19 cellular contexts compared by ENCODE assay signal in genomic region chr5:29720954-29721353, GRCh38.
"Had no signal": no experiment of that assay in that cellular context is flagged by ENCODE, and none has a peak within 500 bp of the region (broad histone marks: within the 10 kb centered on the region; RNA-seq: fewer than 3 reads in every experiment).

No MANE protein-coding gene starts in this region.

- H3K27ac Mint-ChIP-seq: activated CD4-positive, alpha-beta memory T cell treated with anti-CD3 and anti-CD28 coated beads for 36 hours; activated CD4-positive, alpha-beta T cell treated with anti-CD3 and anti-CD28 coated beads for 36 hours; activated CD8-positive, alpha-beta memory T cell treated with anti-CD3 and anti-CD28 coated beads, Interleukin-2, amount 10 ng/mL, durations not matched to agents 7 days and 5 days; activated naive CD4-positive, alpha-beta T cell treated with anti-CD3 and anti-CD28 coated beads for 36 hours; activated naive CD8-positive, alpha-beta T cell treated with anti-CD3 and anti-CD28 coated beads, Interleukin-2, amount 50 U/mL, for 24 hours; activated T-helper 2 cell treated with anti-CD3 and anti-CD28 coated beads, Interferon-gamma antibody, Interleukin-2, Interleukin-4, amounts not matched to agents 10 μg/mL and 5 μg/mL and 100 μg/mL, durations not matched to agents 14 hours and 24 hours and 36 hours; naive thymus-derived CD8-positive, alpha-beta T cell; stimulated activated naive B cell treated with anti-CD40 and anti-IgM and Interleukin-4, amounts not matched to agents 10 μg/mL and 1 μg/mL and 100 μg/mL, for 72 hours had no signal

- H3K36me3 Mint-ChIP-seq: activated CD4-positive, alpha-beta memory T cell treated with anti-CD3 and anti-CD28 coated beads for 36 hours; activated CD8-positive, alpha-beta memory T cell treated with anti-CD3 and anti-CD28 coated beads, Interleukin-2, amount 10 ng/mL, durations not matched to agents 7 days and 5 days; naive thymus-derived CD8-positive, alpha-beta T cell; stimulated activated naive B cell treated with anti-CD40 and anti-IgM and Interleukin-4, amounts not matched to agents 10 μg/mL and 1 μg/mL and 100 μg/mL, for 72 hours had no signal

- H3K9me3 ChIP-seq: ascending aorta, gastroesophageal sphincter, thyroid gland had no signal

- H3K4me1 Mint-ChIP-seq: activated CD4-positive, alpha-beta T cell treated with anti-CD3 and anti-CD28 coated beads for 36 hours; activated CD8-positive, alpha-beta memory T cell treated with anti-CD3 and anti-CD28 coated beads, Interleukin-2, amount 10 ng/mL, durations not matched to agents 7 days and 5 days; activated naive CD8-positive, alpha-beta T cell treated with anti-CD3 and anti-CD28 coated beads, Interleukin-2, amount 50 U/mL, for 24 hours; naive thymus-derived CD8-positive, alpha-beta T cell; stimulated activated naive B cell treated with anti-CD40 and anti-IgM and Interleukin-4, amounts not matched to agents 10 μg/mL and 1 μg/mL and 100 μg/mL, for 72 hours had no signal

- H3K27ac ChIP-seq: ascending aorta, gastroesophageal sphincter, heart right ventricle, thyroid gland, VCaP had no signal

- ATAC-seq: activated CD4-positive, alpha-beta T cell treated with anti-CD3 and anti-CD28 coated beads for 36 hours; activated CD8-positive, alpha-beta memory T cell treated with anti-CD3 and anti-CD28 coated beads, Interleukin-2, amount 10 ng/mL, durations not matched to agents 7 days and 5 days; activated naive CD8-positive, alpha-beta T cell treated with anti-CD3 and anti-CD28 coated beads, Interleukin-2, amount 50 U/mL, for 24 hours; gastroesophageal sphincter; heart right ventricle; left lobe of liver; naive thymus-derived CD8-positive, alpha-beta T cell; stimulated activated naive B cell treated with anti-CD40 and anti-IgM and Interleukin-4, amounts not matched to agents 10 μg/mL and 1 μg/mL and 100 μg/mL, for 72 hours had no signal

- H3K4me1 ChIP-seq: ascending aorta, gastroesophageal sphincter, heart right ventricle, thyroid gland had no signal

- H3K36me3 ChIP-seq: ascending aorta, gastroesophageal sphincter, heart right ventricle, thyroid gland had no signal

- H3K27me3 ChIP-seq: ascending aorta, gastroesophageal sphincter, heart right ventricle, thyroid gland had no signal

- DNase-seq: activated CD4-positive, alpha-beta memory T cell treated with anti-CD3 and anti-CD28 coated beads for 36 hours; activated CD4-positive, alpha-beta T cell treated with anti-CD3 and anti-CD28 coated beads for 36 hours; activated CD8-positive, alpha-beta memory T cell treated with anti-CD3 and anti-CD28 coated beads, Interleukin-2, amount 10 ng/mL, durations not matched to agents 7 days and 5 days; activated naive CD4-positive, alpha-beta T cell treated with anti-CD3 and anti-CD28 coated beads for 36 hours; activated naive CD8-positive, alpha-beta T cell treated with anti-CD3 and anti-CD28 coated beads, Interleukin-2, amount 50 U/mL, for 24 hours; activated T-cell treated with anti-CD3 and anti-CD28 coated beads, Interleukin-2, amount 50 U/mL, for 1 hour; heart right ventricle; mammary epithelial cell; naive thymus-derived CD8-positive, alpha-beta T cell; retina; stimulated activated CD4-positive, alpha-beta T cell treated with anti-CD3 and anti-CD28 coated beads, Interleukin-4, amount 100 ng/mL, for 1 hour; stimulated activated naive B cell treated with anti-CD40 and anti-IgM and Interleukin-4, amounts not matched to agents 10 μg/mL and 1 μg/mL and 100 μg/mL, for 72 hours; T1000; thyroid gland had no signal

- H3K4me3 ChIP-seq: ascending aorta, gastroesophageal sphincter, heart right ventricle, thyroid gland had no signal

- H3K27me3 Mint-ChIP-seq: activated CD4-positive, alpha-beta memory T cell treated with anti-CD3 and anti-CD28 coated beads for 36 hours; activated CD4-positive, alpha-beta T cell treated with anti-CD3 and anti-CD28 coated beads for 36 hours; activated CD8-positive, alpha-beta memory T cell treated with anti-CD3 and anti-CD28 coated beads, Interleukin-2, amount 10 ng/mL, durations not matched to agents 7 days and 5 days; activated naive CD8-positive, alpha-beta T cell treated with anti-CD3 and anti-CD28 coated beads, Interleukin-2, amount 50 U/mL, for 24 hours; naive thymus-derived CD8-positive, alpha-beta T cell; stimulated activated naive B cell treated with anti-CD40 and anti-IgM and Interleukin-4, amounts not matched to agents 10 μg/mL and 1 μg/mL and 100 μg/mL, for 72 hours had no signal

- H3K4me3 Mint-ChIP-seq: activated CD4-positive, alpha-beta memory T cell treated with anti-CD3 and anti-CD28 coated beads for 36 hours; activated CD4-positive, alpha-beta T cell treated with anti-CD3 and anti-CD28 coated beads for 36 hours; activated CD8-positive, alpha-beta memory T cell treated with anti-CD3 and anti-CD28 coated beads, Interleukin-2, amount 10 ng/mL, durations not matched to agents 7 days and 5 days; activated naive CD4-positive, alpha-beta T cell treated with anti-CD3 and anti-CD28 coated beads for 36 hours; activated naive CD8-positive, alpha-beta T cell treated with anti-CD3 and anti-CD28 coated beads, Interleukin-2, amount 50 U/mL, for 24 hours; naive thymus-derived CD8-positive, alpha-beta T cell; stimulated activated naive B cell treated with anti-CD40 and anti-IgM and Interleukin-4, amounts not matched to agents 10 μg/mL and 1 μg/mL and 100 μg/mL, for 72 hours had no signal
